Comparison of ENCODE assay signal across 9 cellular contexts in genomic region chr10:33006342-33006887, GRCh38. TPM values are rescaled to one million over a fixed set of nuclear protein-coding genes. Genes with fewer than 3 reads are reported as not detected.
A peak's percentile ranks its signal among the peaks of the same experiment; 100 is the strongest.
DNase-seq lines count a peak whose midpoint lies in the region; ATAC-seq, FAIRE-seq and TF ChIP-seq lines count a peak whose summit lies in the region.
"Had no signal": no experiment of that assay in that cellular context is flagged by ENCODE, and none has a peak within 500 bp of the region (broad histone marks: within the 10 kb centered on the region; RNA-seq: fewer than 3 reads in every experiment).

No MANE protein-coding gene starts in this region.

- H3K36me3 ChIP-seq in HUES64 (ENCODE audit: insufficient read depth, low read length) (no peaks in the 10 kb centered on the region), osteoblast (ENCODE audit: insufficient read depth, low read length) (no peaks in the 10 kb centered on the region)

- no peak for TF ChIP-seq RAD21 in A549 (conservative IDR thresholded peaks at IDR 0.05 in 1 of 2, IDR thresholded peaks at IDR 0.05 in 1 of 2)

- no peak for TF ChIP-seq POLR2A in A549 (IDR thresholded peaks at IDR 0.05; ENCODE audit: low read length)
- TF ChIP-seq POLR2A in lower leg skin (IDR thresholded peaks at IDR 0.05), result no peak

- ATAC-seq in A549, result no peak
- no peak for ATAC-seq in effector memory CD8-positive, alpha-beta T cell (replicated peaks)
- ATAC-seq in HG03354 (IDR thresholded peaks at IDR 0.05; ENCODE audit: poor library complexity, severe bottlenecking, unreplicated experiment), result no peak
- no peak for ATAC-seq in GM18858 (IDR thresholded peaks at IDR 0.05; ENCODE audit: unreplicated experiment)

- CTCF ChIA-PET in A549 (lab: Yijun Ruan, JAX), result interaction anchor here (0.6 to 10.6 kb wide), 11 partner anchors 24 to 785 kb away, joined by 3 to 168 read pairs (median 4); no protein-coding TSS in a partner anchor

- peak overlapping the region; percentile 68 for H3K4me2 ChIP-seq in A549
- peak overlapping the region; percentile 84 for H3K4me2 ChIP-seq in osteoblast (ENCODE audit: insufficient read depth, low read length)

- intact Hi-C loops in lower leg skin (cut with DNase I; ENCODE audit: low total_unique reads), result loop anchor here (5.0 kb wide), 1 partner anchor 209 kb away; no protein-coding TSS in a partner anchor

- peaks cover 12% of the 10 kb centered on the region for H3K79me2 ChIP-seq in osteoblast (ENCODE audit: insufficient read depth, low read length)

- no peak for FAIRE-seq in A549 (lab: Jason Lieb, UNC)

- H3K4me1 ChIP-seq in A549 (peaks cover 84% of the 10 kb centered on the region), HUES64 (ENCODE audit: insufficient read depth, low read length) (peaks cover 28% of the 10 kb centered on the region), osteoblast (ENCODE audit: insufficient read depth, low read length) (peaks cover 52% of the 10 kb centered on the region)

- peak overlapping the region; percentile 12 to 78 for H3K27ac Mint-ChIP-seq in effector memory CD8-positive, alpha-beta T cell

- no peak for TF ChIP-seq CTCF in A549 (IDR thresholded peaks at IDR 0.05)
- TF ChIP-seq CTCF in osteoblast (IDR thresholded peaks at IDR 0.05; ENCODE audit: extremely low read depth, low read depth, low read length), result no peak
- TF ChIP-seq CTCF in lower leg skin (IDR thresholded peaks at IDR 0.05), result no peak

- H3K4me1 Mint-ChIP-seq in effector memory CD8-positive, alpha-beta T cell (ENCODE audit: low read depth in 2 of 2), result peaks cover 26 to 31% of the 10 kb centered on the region in 2 donors

- DNase-seq in A549 (ENCODE audit: low read depth in 1 of 2, low spot score in 1 of 2) (peak in 1 of 2 experiments; percentile 64), osteoblast (ENCODE audit: insufficient read length, low spot score, missing footprints) (no peak), lower leg skin (ENCODE audit: low spot score in 2 of 2) (no peak), T1000 (lab: John Stamatoyannopoulos, UW) (no peak)
- DNase-seq in effector memory CD8-positive, alpha-beta T cell, result no peak

- H3K4me3 Mint-ChIP-seq in effector memory CD8-positive, alpha-beta T cell, result peak overlapping the region in 1 of 2 donors; percentile 14

- H4K20me1 ChIP-seq in osteoblast (ENCODE audit: insufficient read depth, low read length), result no peaks in the 10 kb centered on the region

- H3K27me3 ChIP-seq in HUES64 (ENCODE audit: insufficient read depth, low read length) (no peaks in the 10 kb centered on the region), osteoblast (ENCODE audit: insufficient read depth, low read length) (no peaks in the 10 kb centered on the region)

- TF ChIP-seq EP300 in A549 (IDR thresholded peaks at IDR 0.05), result no peak

- H3K27me3 Mint-ChIP-seq in effector memory CD8-positive, alpha-beta T cell, result no peaks in the 10 kb centered on the region

- H3K27ac ChIP-seq in A549, result peak overlapping the region; percentile 98 to 99
- peak overlapping the region; percentile 87; the same call in 1 of the 2 replicates for H3K27ac ChIP-seq in HUES64 (ENCODE audit: low read depth, low read length)
- H3K27ac ChIP-seq in osteoblast (ENCODE audit: low read depth, low read length), result peak overlapping the region; percentile 97

- no peaks in the 10 kb centered on the region for H3K9me3 ChIP-seq in A549
- no peaks in the 10 kb centered on the region for H3K9me3 ChIP-seq in HUES64 (ENCODE audit: insufficient read depth, low read depth, low read length)
- H3K9me3 ChIP-seq in osteoblast (ENCODE audit: low read depth, low read length), result no peaks in the 10 kb centered on the region
- H3K9me3 ChIP-seq: mucosa of descending colon had no signal

- POLR2A ChIA-PET in A549 (lab: Yijun Ruan, JAX), result interaction anchor here (1.2 to 7.7 kb wide), 4 partner anchors 24 to 51 kb away, joined by 4 to 163 read pairs (median 4); no protein-coding TSS in a partner anchor

- WGBS in A549 (ENCODE audit: missing lambda C conversion rate), result 40% methylated on average over 11 of the region's 11 CpGs
- 95% methylated on average over 9 of the region's 11 CpGs for WGBS in HUES64
- 70 to 76% methylated on average over 11 of the region's 11 CpGs for WGBS in lower leg skin, 2 donors

- peaks cover 17% of the 10 kb centered on the region for H3K36me3 Mint-ChIP-seq in effector memory CD8-positive, alpha-beta T cell (ENCODE audit: insufficient read depth)

- H3K9ac ChIP-seq in HUES64 (ENCODE audit: low read depth, low read length), result no peak overlapping the region

- no peak overlapping the region for H3K4me3 ChIP-seq in A549
- H3K4me3 ChIP-seq in HUES64 (ENCODE audit: low read length), result no peak overlapping the region
- no peak overlapping the region for H3K4me3 ChIP-seq in osteoblast (ENCODE audit: insufficient read depth, low read length)
- no peak overlapping the region for H3K4me3 ChIP-seq in lower leg skin (ENCODE audit: low read depth, poor library complexity, severe bottlenecking)
- H3K4me3 ChIP-seq: mucosa of descending colon had no signal

- H2AFZ ChIP-seq in osteoblast (ENCODE audit: low read length), result no peak overlapping the region

- no peaks in the 10 kb centered on the region for H3K9me3 Mint-ChIP-seq in effector memory CD8-positive, alpha-beta T cell

TF ChIP-seq in A549, 52 proteins besides CTCF, POLR2A, EP300 and RAD21:
- TF ChIP-seq HOXB13 (CRISPR knock-in tag; IDR thresholded peaks at IDR 0.05; ENCODE audit: low read depth), result peak; percentile 96
- no peak for TF ChIP-seq HDAC2 (IDR thresholded peaks at IDR 0.05)
- no peak for TF ChIP-seq JUNB (IDR thresholded peaks at IDR 0.05)
- TF ChIP-seq ZSCAN20 (CRISPR knock-in tag; IDR thresholded peaks at IDR 0.05), result peak; percentile 46; the same call in 1 of the 2 replicates
- no peak for TF ChIP-seq RCOR1 (IDR thresholded peaks at IDR 0.05; ENCODE audit: low read depth, low read length)
- TF ChIP-seq FOSB (CRISPR knock-in tag; IDR thresholded peaks at IDR 0.05), result peak; percentile 70; the same call in 1 of the 2 replicates
- peak; percentile 72 for TF ChIP-seq TP53 (CRISPR knock-in tag; IDR thresholded peaks at IDR 0.05)
- TF ChIP-seq NPAS2 (CRISPR knock-in tag; IDR thresholded peaks at IDR 0.05; ENCODE audit: borderline replicate concordance), result no peak
- peak; percentile 89; the same call in 1 of the 2 replicates for TF ChIP-seq EHF (CRISPR knock-in tag; IDR thresholded peaks at IDR 0.05)
- 0 out of 2 replicates have a peak, but pooled peaks have one; percentile 16 for TF ChIP-seq ATOH8 (CRISPR knock-in tag; IDR thresholded peaks at IDR 0.05; ENCODE audit: low read depth)
- TF ChIP-seq NFE2L2 (conservative IDR thresholded peaks at IDR 0.05; ENCODE audit: low read length), result no peak
- TF ChIP-seq HOXB5 (CRISPR knock-in tag; IDR thresholded peaks at IDR 0.05), result 0 out of 2 replicates have a peak, but pooled peaks have one; percentile 27
- no peak for TF ChIP-seq HOXA7 (CRISPR knock-in tag; IDR thresholded peaks at IDR 0.05)
- TF ChIP-seq FOXS1 (CRISPR knock-in tag; IDR thresholded peaks at IDR 0.05), result 0 out of 2 replicates have a peak, but pooled peaks have one; percentile 21
- TF ChIP-seq BCL3 (IDR thresholded peaks at IDR 0.05), result no peak
- no peak for TF ChIP-seq RFX5 (IDR thresholded peaks at IDR 0.05)
- no peak for TF ChIP-seq CEBPB (IDR thresholded peaks at IDR 0.05)
- no peak for TF ChIP-seq RNF2 (IDR thresholded peaks at IDR 0.05; ENCODE audit: borderline replicate concordance, low read depth)
- TF ChIP-seq MAFK (IDR thresholded peaks at IDR 0.05; ENCODE audit: partially characterized antibody), result no peak
- TF ChIP-seq HEYL (CRISPR knock-in tag; IDR thresholded peaks at IDR 0.05), result 0 out of 2 replicates have a peak, but pooled peaks have one; percentile 78
- TF ChIP-seq ZNF302 (CRISPR knock-in tag; IDR thresholded peaks at IDR 0.05), result no peak
- TF ChIP-seq FOSL2 (IDR thresholded peaks at IDR 0.05), result no peak
- no peak for TF ChIP-seq FOSL2 (CRISPR knock-in tag; IDR thresholded peaks at IDR 0.05)
TF ChIP-seq in A549: peak in this region for 9.

RNA-seq across cellular contexts. Expression of gene ITGB1, which starts 48.4 kb away (rescaled TPM):
- polyA plus RNA-seq in A549 (2011; rRNA removed) (1,667 and 2,408 TPM in 2 replicates), A549 (2017; fragmentation: RNase III; extraction: RNeasy Plus Mini Kit Qiagen cat#74134 plus additional on column Dnase treatment) (1,270 to 1,281 TPM (median 1,270 TPM) in 3 replicates)
- polyA plus RNA-seq in A549 (2012; cell fraction: cytosol; rRNA removed), result 320 and 370 TPM in 2 replicates
- polyA plus RNA-seq in A549 (2012; cell fraction: nucleus; rRNA removed), result 214 and 381 TPM in 2 replicates
- 799 and 821 TPM in 2 replicates for polyA minus RNA-seq in A549 (2011; rRNA and poly(A)+ RNA removed)
- polyA plus RNA-seq in HUES64 (2013, experiment 1 of 2), result 236 TPM
- polyA plus RNA-seq in HUES64 (2013, experiment 2 of 2), result 283 TPM
- total RNA-seq in osteoblast (1,572 and 1,742 TPM in 2 replicates), lower leg skin (100 to 1,000 TPM; 159 to 216 (median 209) TPM)
